20 cellular contexts compared by ENCODE assay signal in the genomic region with DNA sequence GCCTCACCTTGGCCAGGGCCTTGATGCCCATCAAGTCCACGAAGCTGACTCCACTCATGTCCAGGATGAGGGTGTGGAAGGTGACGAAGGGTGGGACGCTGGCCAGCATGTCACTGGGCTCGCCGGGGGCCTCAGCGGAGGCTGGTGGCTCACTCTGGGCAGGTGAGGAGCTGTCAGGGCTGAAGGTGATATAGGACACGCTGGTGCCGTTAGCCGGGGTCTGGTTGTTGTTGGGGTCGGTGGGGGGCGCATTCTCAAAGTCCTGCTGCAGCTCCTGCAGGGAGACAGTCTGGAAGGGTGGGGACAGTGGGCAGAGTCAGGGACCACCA. TPM values are rescaled to one million over a fixed set of nuclear protein-coding genes. Genes with fewer than 3 reads are reported as not detected.
"Had no signal": no experiment of that assay in that cellular context is flagged by ENCODE, and none has a peak within 500 bp of the region (broad histone marks: within the 10 kb centered on the region; RNA-seq: fewer than 3 reads in every experiment).

No MANE protein-coding gene starts in this region.

- H3K36me3 ChIP-seq: pancreas, transverse colon had no signal

- H3K4me1 ChIP-seq: foreskin keratinocyte, transverse colon had no signal

- H3K9me3 ChIP-seq: body of pancreas, lower lobe of right lung, pancreas, transverse colon had no signal

- ATAC-seq: activated T-cell treated with anti-CD3 and anti-CD28 coated beads, Interleukin-2, amount 50 U/mL, for 72 hours; body of pancreas; foreskin keratinocyte; pancreas; stimulated activated naive B cell treated with anti-CD40 and anti-IgM and Interleukin-4, amounts not matched to agents 10 μg/mL and 1 μg/mL and 100 μg/mL, for 72 hours had no signal

- H3K36me3 Mint-ChIP-seq: activated naive CD8-positive, alpha-beta T cell treated with anti-CD3 and anti-CD28 coated beads for 36 hours; stimulated activated naive B cell treated with anti-CD40 and anti-IgM and Interleukin-4, amounts not matched to agents 10 μg/mL and 1 μg/mL and 100 μg/mL, for 72 hours had no signal

- H3K4me3 Mint-ChIP-seq: activated naive CD8-positive, alpha-beta T cell treated with anti-CD3 and anti-CD28 coated beads for 36 hours; activated T-cell treated with anti-CD3 and anti-CD28 coated beads, Interleukin-2, amount 50 U/mL, for 72 hours; central memory CD8-positive, alpha-beta T cell; stimulated activated naive B cell treated with anti-CD40 and anti-IgM and Interleukin-4, amounts not matched to agents 10 μg/mL and 1 μg/mL and 100 μg/mL, for 72 hours had no signal

- H3K27ac Mint-ChIP-seq: activated naive CD8-positive, alpha-beta T cell treated with anti-CD3 and anti-CD28 coated beads for 36 hours; activated T-cell treated with anti-CD3 and anti-CD28 coated beads, Interleukin-2, amount 50 U/mL, for 72 hours had no signal

- H3K4me1 Mint-ChIP-seq: activated naive CD8-positive, alpha-beta T cell treated with anti-CD3 and anti-CD28 coated beads for 36 hours; central memory CD8-positive, alpha-beta T cell had no signal

- H3K9me3 Mint-ChIP-seq: activated naive CD8-positive, alpha-beta T cell treated with anti-CD3 and anti-CD28 coated beads for 36 hours; activated T-cell treated with anti-CD3 and anti-CD28 coated beads, Interleukin-2, amount 50 U/mL, for 72 hours; central memory CD8-positive, alpha-beta T cell; stimulated activated naive B cell treated with anti-CD40 and anti-IgM and Interleukin-4, amounts not matched to agents 10 μg/mL and 1 μg/mL and 100 μg/mL, for 72 hours had no signal

- H3K27me3 ChIP-seq: body of pancreas, pancreas, transverse colon had no signal

- H3K27ac ChIP-seq: body of pancreas, foreskin keratinocyte, pancreas, transverse colon had no signal

- H3K4me3 ChIP-seq: body of pancreas, lower lobe of right lung, pancreas, transverse colon had no signal

- DNase-seq: activated CD4-positive, alpha-beta T cell treated with anti-CD3 and anti-CD28 coated beads for 1 hour; activated CD4-positive, alpha-beta T cell treated with anti-CD3 and anti-CD28 coated beads, Interleukin-2, amount 50 U/mL, for 4 hours; activated naive CD8-positive, alpha-beta T cell treated with anti-CD3 and anti-CD28 coated beads for 36 hours; activated T-cell treated with anti-CD3 and anti-CD28 coated beads, Interleukin-2, amount 50 U/mL, for 72 hours; amygdala; body of pancreas; cortex of kidney; effector memory CD4-positive, alpha-beta T cell; foreskin keratinocyte; lower lobe of right lung; midbrain; pancreas; stimulated activated CD4-positive, alpha-beta T cell treated with anti-CD3 and anti-CD28 coated beads, Interleukin-2, amount 100 ng/mL, for 48 hours; stimulated activated naive B cell treated with anti-CD40 and anti-IgM and Interleukin-4, amounts not matched to agents 10 μg/mL and 1 μg/mL and 100 μg/mL, for 72 hours; transverse colon had no signal

RNA-seq across cellular contexts. Expression of gene SLC26A9, which starts 21.7 kb away (rescaled TPM):
- total RNA-seq: activated naive CD8-positive, alpha-beta T cell treated with anti-CD3 and anti-CD28 coated beads for 36 hours; activated T-cell treated with anti-CD3 and anti-CD28 coated beads, Interleukin-2, amount 50 U/mL, for 72 hours; foreskin keratinocyte; myocyte; subcutaneous adipose tissue; T-helper 1 cell treated with Interleukin-12 subunit alpha and Interleukin-12 subunit beta and Interleukin-4 antibody, amounts not matched to agents 30 ng/mL and 1 ng/mL, for 36 hours; transverse colon had no signal
- polyA plus RNA-seq: foreskin keratinocyte, neural cell had no signal
